Comparison of ENCODE assay signal across 15 cellular contexts in genomic region chr3:30343861-30344260, GRCh38.
A peak's percentile ranks its signal among the peaks of the same experiment; 100 is the strongest.
DNase-seq lines count a peak whose midpoint lies in the region; ATAC-seq and TF ChIP-seq lines count a peak whose summit lies in the region.
"Had no signal": no experiment of that assay in that cellular context is flagged by ENCODE, and none has a peak within 500 bp of the region (broad histone marks: within the 10 kb centered on the region; RNA-seq: fewer than 3 reads in every experiment).

No MANE protein-coding gene starts in this region.

- H3K36me3 Mint-ChIP-seq in HFFc6 (ENCODE audit: low read depth) (no peaks in the 10 kb centered on the region), chondrocyte (ENCODE audit: low read depth) (no peaks in the 10 kb centered on the region), T-cell (no peaks in the 10 kb centered on the region)
- no peaks in the 10 kb centered on the region for H3K36me3 Mint-ChIP-seq in activated naive CD4-positive, alpha-beta T cell treated with anti-CD3 and anti-CD28 coated beads for 36 hours (ENCODE audit: low read depth)

- POLR2A ChIA-PET in T-cell (lab: Charles Lee) = interaction anchor here in 1 of 2 donors (0.6 to 1.1 kb wide), 2 partner anchors 10 to 304 kb away, joined by 3 to 4 read pairs; no protein-coding TSS in a partner anchor

- no peak for TF ChIP-seq CTCF in HFFc6 (IDR thresholded peaks at IDR 0.05)
- TF ChIP-seq CTCF in RWPE2 (IDR thresholded peaks at IDR 0.05; ENCODE audit: poor library complexity, severe bottlenecking) = no peak
- no peak for TF ChIP-seq CTCF in chondrocyte (IDR thresholded peaks at IDR 0.05)

- H3K27me3 ChIP-seq in ACC112 (ENCODE audit: insufficient read depth, low read length) = no peaks in the 10 kb centered on the region
- H3K27me3 ChIP-seq in RWPE2 (ENCODE audit: insufficient read depth, poor library complexity, severe bottlenecking) = no peaks in the 10 kb centered on the region

- no peaks in the 10 kb centered on the region for H3K27me3 Mint-ChIP-seq in HFFc6 (ENCODE audit: insufficient read depth)
- H3K27me3 Mint-ChIP-seq in activated naive CD4-positive, alpha-beta T cell treated with anti-CD3 and anti-CD28 coated beads for 36 hours (ENCODE audit: low read depth) = no peaks in the 10 kb centered on the region
- no peaks in the 10 kb centered on the region for H3K27me3 Mint-ChIP-seq in chondrocyte (ENCODE audit: low read depth)
- no peaks in the 10 kb centered on the region for H3K27me3 Mint-ChIP-seq in T-cell
- H3K27me3 Mint-ChIP-seq: B cell; CD4-positive, alpha-beta T cell had no signal

- H3K4me3 ChIP-seq in ACC112 (ENCODE audit: low read depth, low read length) (no peak overlapping the region), RWPE2 (ENCODE audit: severe bottlenecking) (no peak overlapping the region)

- H3K9me3 ChIP-seq in RWPE2 (ENCODE audit: severe bottlenecking) = no peaks in the 10 kb centered on the region

- no peak overlapping the region for H2AFZ ChIP-seq in ACC112 (ENCODE audit: low read length, unreplicated experiment)

- no peak for ATAC-seq in RWPE2 (ENCODE audit: low read depth)
- ATAC-seq in GM21515 (IDR thresholded peaks at IDR 0.05; ENCODE audit: unreplicated experiment) = no peak
- ATAC-seq in T-cell (replicated peaks in 1 of 4) = no peak

- no peak for DNase-seq in HFFc6
- no peak for DNase-seq in RWPE2 (ENCODE audit: low spot score)
- peak; percentile 66 for DNase-seq in kidney tubule cell (ENCODE audit: low spot score)
- no peak for DNase-seq in activated naive CD4-positive, alpha-beta T cell treated with anti-CD3 and anti-CD28 coated beads for 36 hours
- DNase-seq in chondrocyte (ENCODE audit: low spot score) = no peak
- DNase-seq in T-cell = no peak
- DNase-seq: CD4-positive, alpha-beta T cell; DND-41; GDM1; H9; NCI-H524 treated with DMSO at 0.1 percent for 48 hours had no signal

- H3K4me1 Mint-ChIP-seq in HFFc6 (ENCODE audit: low read depth) (peaks cover 92% of the 10 kb centered on the region), chondrocyte (ENCODE audit: low read depth) (peaks cover 57% of the 10 kb centered on the region), T-cell (peaks cover 31 to 45% (median 38%) of the 10 kb centered on the region in 3 donors)
- peaks cover 75% of the 10 kb centered on the region for H3K4me1 Mint-ChIP-seq in activated naive CD4-positive, alpha-beta T cell treated with anti-CD3 and anti-CD28 coated beads for 36 hours (ENCODE audit: low read depth)
- H3K4me1 Mint-ChIP-seq: B cell, IgD-negative memory B cell had no signal

- H3K27ac Mint-ChIP-seq in HFFc6 (peak overlapping the region; percentile 86; the same call in 1 of the 2 replicates), chondrocyte (ENCODE audit: unreplicated experiment) (no peak overlapping the region), T-cell (no peak overlapping the region)
- H3K27ac Mint-ChIP-seq in activated naive CD4-positive, alpha-beta T cell treated with anti-CD3 and anti-CD28 coated beads for 36 hours = no peak overlapping the region
- H3K27ac Mint-ChIP-seq: B cell; CD4-positive, alpha-beta T cell; H9; IgD-negative memory B cell had no signal

- intact Hi-C loops in activated naive CD4-positive, alpha-beta T cell treated with anti-CD3 and anti-CD28 coated beads for 36 hours (cut with micrococcal nuclease) = loop anchor here (10.0 kb wide), 2 partner anchors 1191 to 1999 kb away; partner anchors contain the start of genes AZI2, STT3B and ZCWPW2

- H3K79me2 ChIP-seq in ACC112 (ENCODE audit: control insufficient read depth, insufficient read depth, low read length, unreplicated experiment) = no peaks in the 10 kb centered on the region

- H3K4me1 ChIP-seq in ACC112 (ENCODE audit: control insufficient read depth, insufficient read depth, low read length, unreplicated experiment) = peaks cover 75% of the 10 kb centered on the region
- peaks cover 77% of the 10 kb centered on the region for H3K4me1 ChIP-seq in RWPE2 (ENCODE audit: insufficient read depth, poor library complexity, severe bottlenecking)

- peak overlapping the region; percentile 97 for H3K27ac ChIP-seq in ACC112 (ENCODE audit: low read depth, low read length)
- H3K27ac ChIP-seq in RWPE2 (ENCODE audit: poor library complexity, severe bottlenecking) = peak overlapping the region; percentile 99

- CTCF ChIA-PET in activated naive CD4-positive, alpha-beta T cell treated with anti-CD3 and anti-CD28 coated beads for 36 hours (lab: Charles Lee) = interaction anchor here (2.3 kb wide), 1 partner anchor 12 kb away, joined by 7 read pairs; no protein-coding TSS in a partner anchor
- CTCF ChIA-PET in T-cell (lab: Charles Lee) = no interaction called here

- no peaks in the 10 kb centered on the region for H3K36me3 ChIP-seq in ACC112 (ENCODE audit: insufficient read depth, low read length)
- H3K36me3 ChIP-seq in RWPE2 (ENCODE audit: low read depth) = no peaks in the 10 kb centered on the region

- no peak overlapping the region for H3K4me3 Mint-ChIP-seq in HFFc6
- H3K4me3 Mint-ChIP-seq in activated naive CD4-positive, alpha-beta T cell treated with anti-CD3 and anti-CD28 coated beads for 36 hours = no peak overlapping the region
- H3K4me3 Mint-ChIP-seq in chondrocyte (ENCODE audit: unreplicated experiment) = no peak overlapping the region
- no peak overlapping the region for H3K4me3 Mint-ChIP-seq in T-cell
- H3K4me3 Mint-ChIP-seq: B cell; CD4-positive, alpha-beta T cell; H9; IgD-negative memory B cell had no signal

- H3K9me3 Mint-ChIP-seq in HFFc6 = no peaks in the 10 kb centered on the region
- no peaks in the 10 kb centered on the region for H3K9me3 Mint-ChIP-seq in activated naive CD4-positive, alpha-beta T cell treated with anti-CD3 and anti-CD28 coated beads for 36 hours
- H3K9me3 Mint-ChIP-seq in chondrocyte (ENCODE audit: low read depth) = no peaks in the 10 kb centered on the region
- H3K9me3 Mint-ChIP-seq in T-cell = no peaks in the 10 kb centered on the region
- H3K9me3 Mint-ChIP-seq: CD4-positive, alpha-beta T cell; H9; IgD-negative memory B cell had no signal
